19 cellular contexts compared by ENCODE assay signal in the genomic region with DNA sequence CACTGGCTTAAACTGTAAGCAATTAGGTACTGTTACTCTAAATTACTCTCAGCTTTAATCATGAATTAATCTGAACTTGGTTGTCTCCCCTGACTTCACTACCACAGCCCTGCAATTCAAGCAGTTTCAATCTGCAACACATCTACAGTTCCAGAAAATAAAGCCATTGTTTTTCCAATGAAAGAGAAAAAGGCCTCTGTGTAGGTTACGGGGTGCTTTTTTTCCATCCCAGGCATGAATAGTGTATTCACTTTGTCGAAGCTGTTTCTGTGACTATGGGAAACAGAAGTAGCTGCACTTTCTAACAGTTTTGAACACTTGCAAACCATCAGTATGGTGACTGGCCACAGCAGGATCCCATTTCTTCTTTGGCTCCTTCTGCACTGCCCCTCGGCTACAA.
A peak's percentile ranks its signal among the peaks of the same experiment; 100 is the strongest.
DNase-seq lines count a peak whose midpoint lies in the region; ATAC-seq and TF ChIP-seq lines count a peak whose summit lies in the region.
"Had no signal": no experiment of that assay in that cellular context is flagged by ENCODE, and none has a peak within 500 bp of the region (broad histone marks: within the 10 kb centered on the region; RNA-seq: fewer than 3 reads in every experiment).

No MANE protein-coding gene starts in this region.

- no peak overlapping the region for H3K27ac ChIP-seq in neuronal stem cell (replicated peaks; ENCODE audit: low read length)
- H3K27ac ChIP-seq in temporal lobe (ENCODE audit: low read depth, low read length), result peak overlapping the region; percentile 78
- H3K27ac ChIP-seq in SK-N-SH (ENCODE audit: low read depth in 2 of 2, low read length in 1 of 2), result no peak overlapping the region
- no peak overlapping the region for H3K27ac ChIP-seq in hepatocyte

- no peaks in the 10 kb centered on the region for H3K36me3 Mint-ChIP-seq in brain
- H3K36me3 Mint-ChIP-seq: CD4-positive, CD25-positive, alpha-beta regulatory T cell had no signal

- peak overlapping the region in 2 of 5 experiments; percentile 1 to 2 for H3K4me3 Mint-ChIP-seq in brain
- H3K4me3 Mint-ChIP-seq: CD4-positive, CD25-positive, alpha-beta regulatory T cell; H9; HFFc6 had no signal

- no peak overlapping the region for H3K9ac ChIP-seq in neuronal stem cell (ENCODE audit: low read depth, low read length, poor library complexity)
- H3K9ac ChIP-seq in SK-N-SH, result no peak overlapping the region

- H3K4me3 ChIP-seq in neuronal stem cell (ENCODE audit: low read length in 2 of 2), result no peak overlapping the region
- H3K4me3 ChIP-seq in SK-N-SH (ENCODE audit: low read depth in 2 of 2, low read length in 1 of 2), result no peak overlapping the region
- no peak overlapping the region for H3K4me3 ChIP-seq in hepatocyte
- H3K4me3 ChIP-seq: MG63 had no signal

- DNase-seq in globus pallidus (ENCODE audit: low spot score), result peak; percentile 89
- DNase-seq in neuronal stem cell (ENCODE audit: low spot score), result no peak
- DNase-seq in SK-N-SH, result no peak
- DNase-seq in NCI-H2029 treated with DMSO at 0.1 percent for 48 hours (lab: John Stamatoyannopoulos, UW), result no peak
- DNase-seq in hepatocyte (ENCODE audit: low spot score), result no peak
- DNase-seq: CD4-positive, CD25-positive, alpha-beta regulatory T cell; COR-L47; DMS79 treated with DMSO at 0.1 percent for 48 hours; H9; HFFc6; MG63; NCI-H1417 treated with DMSO at 0.1 percent for 48 hours; NCI-H187; NCI-H2107; SIG-M5 had no signal

- H2BK5ac ChIP-seq in neuronal stem cell (ENCODE audit: low read length), result no peak overlapping the region

- H3K18ac ChIP-seq in neuronal stem cell (ENCODE audit: low read length), result no peak overlapping the region

- TF ChIP-seq CTCF in brain (conservative IDR thresholded peaks at IDR 0.05), result no peak
- TF ChIP-seq CTCF in SK-N-SH (IDR thresholded peaks at IDR 0.05), result no peak
- TF ChIP-seq CTCF in hepatocyte (IDR thresholded peaks at IDR 0.05; ENCODE audit: poor library complexity), result no peak

- POLR2A ChIA-PET in SK-N-SH (lab: Yijun Ruan, JAX), result no interaction called here

- peaks cover 0 to 2% (median 0%) of the 10 kb centered on the region in 5 experiments for H3K9me3 Mint-ChIP-seq in brain
- H3K9me3 Mint-ChIP-seq: H9 had no signal

- no peaks in the 10 kb centered on the region for H3K36me3 ChIP-seq in neuronal stem cell (replicated peaks in 1 of 2; ENCODE audit: control insufficient read depth in 2 of 2, insufficient read depth in 2 of 2, low read length in 2 of 2)
- H3K36me3 ChIP-seq in SK-N-SH (replicated peaks in 1 of 2; ENCODE audit: control insufficient read depth in 1 of 2, insufficient read depth in 2 of 2, low read length in 1 of 2), result no peaks in the 10 kb centered on the region
- no peaks in the 10 kb centered on the region for H3K36me3 ChIP-seq in hepatocyte (replicated peaks; ENCODE audit: insufficient read depth, low read depth)
- H3K36me3 ChIP-seq: MG63 had no signal

- H3K27ac Mint-ChIP-seq in brain, result peak overlapping the region in 4 of 5 experiments; percentile 12 to 78 (median 40)
- H3K27ac Mint-ChIP-seq: CD4-positive, CD25-positive, alpha-beta regulatory T cell; HFFc6 had no signal

- H3K4me2 ChIP-seq in neuronal stem cell (ENCODE audit: insufficient read depth, low read length, poor library complexity, severe bottlenecking), result no peak overlapping the region
- H3K4me2 ChIP-seq in SK-N-SH, result no peak overlapping the region
- H3K4me2 ChIP-seq in hepatocyte, result no peak overlapping the region

- H3K79me2 ChIP-seq in SK-N-SH (ENCODE audit: insufficient read depth), result no peaks in the 10 kb centered on the region
- no peaks in the 10 kb centered on the region for H3K79me2 ChIP-seq in hepatocyte

- TF ChIP-seq EP300 in SK-N-SH (IDR thresholded peaks at IDR 0.05; ENCODE audit: borderline replicate concordance in 1 of 2, low read depth in 1 of 2, low read length in 1 of 2), result no peak

- no peak for ATAC-seq in GM18873 (IDR thresholded peaks at IDR 0.05; ENCODE audit: low FRiP score, unreplicated experiment)
- ATAC-seq: Panc1 had no signal

- H2BK12ac ChIP-seq in neuronal stem cell (ENCODE audit: low read length), result no peak overlapping the region

- H3K9me2 ChIP-seq in SK-N-SH (no peaks in the 10 kb centered on the region), hepatocyte (replicated peaks; ENCODE audit: insufficient read depth) (no peaks in the 10 kb centered on the region)

- H4K20me1 ChIP-seq in SK-N-SH (ENCODE audit: insufficient read depth), result no peaks in the 10 kb centered on the region
- no peaks in the 10 kb centered on the region for H4K20me1 ChIP-seq in hepatocyte (ENCODE audit: insufficient read depth, poor library complexity, severe bottlenecking)

- no peak overlapping the region for H2BK120ac ChIP-seq in neuronal stem cell (ENCODE audit: low read depth, low read length)

- CTCF ChIA-PET in SK-N-SH (lab: Yijun Ruan, JAX), result interaction anchor here (7.6 kb wide), 1 partner anchor 11 kb away, joined by 48 read pairs; no protein-coding TSS in a partner anchor

- H3K27me3 Mint-ChIP-seq in brain, result peaks cover 3% of the 10 kb centered on the region

- H3F3A ChIP-seq in SK-N-SH (replicated peaks; ENCODE audit: insufficient read depth), result no peaks in the 10 kb centered on the region

- H3K4me1 Mint-ChIP-seq in brain, result peaks cover 31% of the 10 kb centered on the region
- H3K4me1 Mint-ChIP-seq: CD4-positive, CD25-positive, alpha-beta regulatory T cell had no signal

- no peak overlapping the region for H3K4ac ChIP-seq in neuronal stem cell (ENCODE audit: low read length)

- no peak overlapping the region for H4K8ac ChIP-seq in neuronal stem cell (ENCODE audit: low read depth, low read length)

- H3K4me1 ChIP-seq in neuronal stem cell (ENCODE audit: control insufficient read depth in 2 of 2, insufficient read depth in 1 of 2, low read depth in 1 of 2, low read length in 2 of 2) (peaks cover 0 to 3% of the 10 kb centered on the region in 2 donors), SK-N-SH (ENCODE audit: control insufficient read depth in 1 of 2, insufficient read depth in 2 of 2, low read depth in 1 of 2, low read length in 1 of 2) (peaks cover 0 to 3% of the 10 kb centered on the region in 2 experiments; a peak in 2 of 4 replicates), hepatocyte (ENCODE audit: insufficient read depth) (no peaks in the 10 kb centered on the region)

- no peak overlapping the region for H3K14ac ChIP-seq in neuronal stem cell (ENCODE audit: low read length)

- no peak overlapping the region for H2AK5ac ChIP-seq in neuronal stem cell (ENCODE audit: low read depth, low read length)

- H2AFZ ChIP-seq in neuronal stem cell (ENCODE audit: low read length), result peak overlapping the region; percentile 36
- no peak overlapping the region for H2AFZ ChIP-seq in SK-N-SH (ENCODE audit: low read depth)
- no peak overlapping the region for H2AFZ ChIP-seq in hepatocyte

- no peak overlapping the region for H3K23ac ChIP-seq in neuronal stem cell (ENCODE audit: low read depth, low read length, poor library complexity)

- WGBS in neuronal stem cell (ENCODE audit: extremely low coverage in 2 of 2, insufficient read length in 2 of 2, insufficient replicate concordance in 1 of 2), 2 donors, result no CpG with 5 or more reads among the region's 3 CpGs
- WGBS in SK-N-SH (ENCODE audit: low lambda C conversion rate), result 53% methylated on average over 3 of the region's 3 CpGs
- WGBS in hepatocyte (ENCODE audit: low lambda C conversion rate, missing lambda C conversion rate), result 93% methylated on average over 3 of the region's 3 CpGs

- no peak overlapping the region for H4K91ac ChIP-seq in neuronal stem cell (ENCODE audit: low read depth, low read length, poor library complexity)

- no peak overlapping the region for H2BK15ac ChIP-seq in neuronal stem cell (ENCODE audit: low read length)

- H3K27me3 ChIP-seq in neuronal stem cell (ENCODE audit: control insufficient read depth in 3 of 3, insufficient read depth in 3 of 3, low read depth in 1 of 3, low read length in 3 of 3), result no peaks in the 10 kb centered on the region
- no peaks in the 10 kb centered on the region for H3K27me3 ChIP-seq in SK-N-SH (ENCODE audit: insufficient read depth)
- H3K27me3 ChIP-seq in hepatocyte, result no peaks in the 10 kb centered on the region
- H3K27me3 ChIP-seq: MG63 had no signal

- H3K9me3 ChIP-seq in neuronal stem cell (replicated peaks in 1 of 2; ENCODE audit: control insufficient read depth in 2 of 2, insufficient read depth in 1 of 2, low read depth in 1 of 2, low read length in 2 of 2), result no peaks in the 10 kb centered on the region
- no peaks in the 10 kb centered on the region for H3K9me3 ChIP-seq in SK-N-SH
- H3K9me3 ChIP-seq in hepatocyte (ENCODE audit: low read depth), result no peaks in the 10 kb centered on the region
- H3K9me3 ChIP-seq: MG63 had no signal

- no peak for TF ChIP-seq RAD21 in SK-N-SH (IDR thresholded peaks at IDR 0.05; ENCODE audit: low read length)

- no peaks in the 10 kb centered on the region for H3K79me1 ChIP-seq in neuronal stem cell (ENCODE audit: low read depth, low read length)

TF ChIP-seq in SK-N-SH, 30 proteins besides CTCF, POLR2A, EP300 and RAD21:
- TF ChIP-seq USF2 (IDR thresholded peaks at IDR 0.05; ENCODE audit: borderline replicate concordance, low read depth, low read length), result no peak
